ENCODE assay signal across 1 cellular context in the genomic region with DNA sequence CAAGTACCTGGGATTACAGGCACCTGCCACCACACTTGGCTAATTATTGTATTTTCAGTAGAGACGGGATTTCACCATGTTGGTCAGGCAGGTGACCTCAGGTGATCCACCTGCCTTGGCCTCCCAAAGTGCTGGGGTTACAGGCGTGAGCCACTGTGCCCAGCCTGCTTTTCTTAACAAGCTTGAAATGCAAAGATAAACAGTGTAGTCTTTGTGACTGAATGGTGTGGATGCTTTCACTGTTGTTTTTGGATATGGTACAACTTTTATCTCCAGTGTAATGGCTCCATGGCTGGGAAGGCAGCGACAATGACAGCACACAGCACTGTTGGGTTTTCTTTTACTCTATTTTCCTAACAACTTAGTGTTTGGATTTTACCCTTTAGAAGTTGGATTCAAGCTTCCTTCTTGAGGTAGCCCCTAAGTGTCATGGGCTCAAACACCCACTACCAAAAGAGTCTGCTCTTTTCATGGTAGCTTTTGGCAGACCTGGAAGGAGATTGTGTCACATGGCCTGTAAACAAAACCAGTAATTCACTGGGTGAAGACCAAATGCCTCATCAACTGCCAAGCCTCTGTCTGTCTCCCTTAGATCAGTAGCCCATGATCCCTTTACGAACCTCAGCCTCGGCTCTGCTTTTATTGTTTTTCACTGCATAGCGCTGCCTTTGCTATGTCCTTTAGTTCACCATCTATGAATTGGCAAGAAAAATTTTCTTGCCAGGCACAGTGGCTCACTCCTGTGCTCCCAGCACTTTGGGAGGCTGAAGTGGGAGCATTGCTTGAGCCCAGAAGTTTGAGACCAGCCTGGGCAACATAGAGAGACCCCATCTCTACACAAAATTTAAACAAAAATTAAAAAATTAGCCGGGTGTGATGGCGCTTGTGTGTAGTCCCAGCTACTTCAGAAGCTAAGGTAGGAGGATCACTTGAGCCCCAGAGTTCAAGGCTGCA.
A peak's percentile ranks its signal among the peaks of the same experiment; 100 is the strongest.
TF ChIP-seq lines count a peak whose summit lies in the region.

No MANE protein-coding gene starts in this region.

TF ChIP-seq in HEK293, 187 proteins besides CTCF, POLR2A, EP300 and RAD21 (continued from another document):
- TF ChIP-seq ZNF610 (tag by site-specific recombination; IDR thresholded peaks at IDR 0.05; ENCODE audit: borderline replicate concordance): peak; percentile 31; the same call in 1 of the 2 replicates
- TF ChIP-seq, protein P1, sequence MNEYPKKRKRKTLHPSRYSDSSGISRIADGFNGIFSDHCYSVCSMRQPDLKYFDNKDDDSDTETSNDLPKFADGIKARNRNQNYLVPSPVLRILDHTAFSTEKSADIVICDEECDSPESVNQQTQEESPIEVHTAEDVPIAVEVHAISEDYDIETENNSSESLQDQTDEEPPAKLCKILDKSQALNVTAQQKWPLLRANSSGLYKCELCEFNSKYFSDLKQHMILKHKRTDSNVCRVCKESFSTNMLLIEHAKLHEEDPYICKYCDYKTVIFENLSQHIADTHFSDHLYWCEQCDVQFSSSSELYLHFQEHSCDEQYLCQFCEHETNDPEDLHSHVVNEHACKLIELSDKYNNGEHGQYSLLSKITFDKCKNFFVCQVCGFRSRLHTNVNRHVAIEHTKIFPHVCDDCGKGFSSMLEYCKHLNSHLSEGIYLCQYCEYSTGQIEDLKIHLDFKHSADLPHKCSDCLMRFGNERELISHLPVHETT (tag by site-specific recombination; IDR thresholded peaks at IDR 0.05): no peak
TF ChIP-seq in HEK293: peak in this region for 39.
